In genomic region chr1:25677193-25677773, GRCh38 we compare ENCODE assay signal across 15 cellular contexts.
A peak's percentile ranks its signal among the peaks of the same experiment; 100 is the strongest.
DNase-seq lines count a peak whose midpoint lies in the region; ATAC-seq, FAIRE-seq and TF ChIP-seq lines count a peak whose summit lies in the region.
"Had no signal": no experiment of that assay in that cellular context is flagged by ENCODE, and none has a peak within 500 bp of the region (broad histone marks: within the 10 kb centered on the region; RNA-seq: fewer than 3 reads in every experiment).

No MANE protein-coding gene starts in this region.

- 86% methylated on average over 3 of the region's 6 CpGs for WGBS in right lobe of liver (ENCODE audit: insufficient coverage, low coverage, low lambda C conversion rate, missing lambda C conversion rate)
- WGBS in esophagus squamous epithelium, 2 donors, result 82 to 92% methylated on average over 6 of the region's 6 CpGs

- H3K27ac ChIP-seq in right lobe of liver, result no peak overlapping the region
- H3K27ac ChIP-seq in esophagus squamous epithelium, result no peak overlapping the region
- H3K27ac ChIP-seq: left lung, uterus had no signal

- H3K9me3 ChIP-seq in right lobe of liver, result no peaks in the 10 kb centered on the region
- H3K9me3 ChIP-seq in esophagus squamous epithelium, result no peaks in the 10 kb centered on the region
- H3K9me3 ChIP-seq: HAP-1, left lung, uterus had no signal

- intact Hi-C loops in activated CD4-positive, alpha-beta T cell treated with anti-CD3 and anti-CD28 coated beads, Interleukin-2, amount 10 ng/mL, durations not matched to agents 24 days and 14 days (cut with micrococcal nuclease), result loop anchor here (2.0 to 5.0 kb wide), 4 partner anchors 16 to 120 kb away; no protein-coding TSS in a partner anchor
- intact Hi-C loops in right lobe of liver (cut with DNase I) (no loop called here), esophagus squamous epithelium (cut with DNase I) (no loop called here)

- TF ChIP-seq POLR2A in GM12891 (IDR thresholded peaks at IDR 0.05; ENCODE audit: low read depth, low read length), result no peak
- no peak for TF ChIP-seq POLR2A in right lobe of liver (IDR thresholded peaks at IDR 0.05)
- TF ChIP-seq POLR2A in esophagus squamous epithelium (IDR thresholded peaks at IDR 0.05), result no peak

- no peak for DNase-seq in activated CD4-positive, alpha-beta T cell treated with anti-CD3 and anti-CD28 coated beads, Interleukin-2, amount 10 ng/mL, durations not matched to agents 24 days and 14 days
- DNase-seq in activated CD4-positive, alpha-beta T cell treated with anti-CD3 and anti-CD28 coated beads for 4 hours, result no peak
- no peak for DNase-seq in GM12891 (ENCODE audit: insufficient read length, low spot score)
- DNase-seq in activated T-cell treated with anti-CD3 and anti-CD28 coated beads, Interleukin-2, amount 50 U/mL, for 72 hours, result no peak
- DNase-seq in naive thymus-derived CD8-positive, alpha-beta T cell, result peak in 8 of 10 donors; percentile 19 to 78 (median 48)
- DNase-seq in right lobe of liver, result no peak
- no peak for DNase-seq in esophagus squamous epithelium (lab: John Stamatoyannopoulos, UW)
- DNase-seq: Calu3; left lung; small intestine; stimulated activated naive B cell treated with anti-CD40 and anti-IgM and Interleukin-4, amounts not matched to agents 10 μg/mL and 1 μg/mL and 100 μg/mL, for 72 hours; T-helper 9 cell; uterus had no signal

- TF ChIP-seq CTCF in right lobe of liver (IDR thresholded peaks at IDR 0.05) (no peak), esophagus squamous epithelium (IDR thresholded peaks at IDR 0.05) (no peak)

- peaks cover 59% of the 10 kb centered on the region for H3K4me1 Mint-ChIP-seq in activated CD4-positive, alpha-beta T cell treated with anti-CD3 and anti-CD28 coated beads, Interleukin-2, amount 10 ng/mL, durations not matched to agents 24 days and 14 days
- H3K4me1 Mint-ChIP-seq in activated T-cell treated with anti-CD3 and anti-CD28 coated beads, Interleukin-2, amount 50 U/mL, for 72 hours (ENCODE audit: low read depth), result peaks cover 69% of the 10 kb centered on the region
- H3K4me1 Mint-ChIP-seq in naive thymus-derived CD8-positive, alpha-beta T cell, result peaks cover 56 to 91% (median 82%) of the 10 kb centered on the region in 4 donors

- no peaks in the 10 kb centered on the region for H3K27me3 ChIP-seq in right lobe of liver
- H3K27me3 ChIP-seq in esophagus squamous epithelium, result no peaks in the 10 kb centered on the region
- H3K27me3 ChIP-seq: left lung, uterus had no signal

- no peak for ATAC-seq in activated T-cell treated with anti-CD3 and anti-CD28 coated beads, Interleukin-2, amount 50 U/mL, for 72 hours (replicated peaks in 1 of 2)
- peak; percentile 15 to 33 for ATAC-seq in naive thymus-derived CD8-positive, alpha-beta T cell
- ATAC-seq in right lobe of liver, result no peak
- no peak for ATAC-seq in HG03045 (IDR thresholded peaks at IDR 0.05; ENCODE audit: unreplicated experiment)

- H3K4me3 ChIP-seq in right lobe of liver, result no peak overlapping the region
- no peak overlapping the region for H3K4me3 ChIP-seq in esophagus squamous epithelium
- H3K4me3 ChIP-seq: HAP-1, left lung, uterus had no signal

- peaks cover 5% of the 10 kb centered on the region for H3K9me3 Mint-ChIP-seq in activated CD4-positive, alpha-beta T cell treated with anti-CD3 and anti-CD28 coated beads, Interleukin-2, amount 10 ng/mL, durations not matched to agents 24 days and 14 days
- no peaks in the 10 kb centered on the region for H3K9me3 Mint-ChIP-seq in activated T-cell treated with anti-CD3 and anti-CD28 coated beads, Interleukin-2, amount 50 U/mL, for 72 hours
- no peaks in the 10 kb centered on the region for H3K9me3 Mint-ChIP-seq in naive thymus-derived CD8-positive, alpha-beta T cell

- peaks cover 14% of the 10 kb centered on the region for H3K36me3 Mint-ChIP-seq in activated CD4-positive, alpha-beta T cell treated with anti-CD3 and anti-CD28 coated beads, Interleukin-2, amount 10 ng/mL, durations not matched to agents 24 days and 14 days (ENCODE audit: low read depth)
- H3K36me3 Mint-ChIP-seq in activated T-cell treated with anti-CD3 and anti-CD28 coated beads, Interleukin-2, amount 50 U/mL, for 72 hours (ENCODE audit: insufficient read depth in 2 of 2), result peaks cover 0 to 2% of the 10 kb centered on the region in 2 donors
- peaks cover 0 to 13% (median 7%) of the 10 kb centered on the region in 3 donors for H3K36me3 Mint-ChIP-seq in naive thymus-derived CD8-positive, alpha-beta T cell

- no peaks in the 10 kb centered on the region for H3K36me3 ChIP-seq in right lobe of liver
- H3K36me3 ChIP-seq in esophagus squamous epithelium, result no peaks in the 10 kb centered on the region
- H3K36me3 ChIP-seq: HAP-1, left lung, uterus had no signal

- peak overlapping the region; percentile 75 for H3K4me3 Mint-ChIP-seq in activated CD4-positive, alpha-beta T cell treated with anti-CD3 and anti-CD28 coated beads, Interleukin-2, amount 10 ng/mL, durations not matched to agents 24 days and 14 days
- H3K4me3 Mint-ChIP-seq in activated T-cell treated with anti-CD3 and anti-CD28 coated beads, Interleukin-2, amount 50 U/mL, for 72 hours, result peak overlapping the region; percentile 75 to 76
- H3K4me3 Mint-ChIP-seq in naive thymus-derived CD8-positive, alpha-beta T cell, result peak overlapping the region; percentile 58 to 91 (median 80)
- H3K4me3 Mint-ChIP-seq: stimulated activated naive B cell treated with anti-CD40 and anti-IgM and Interleukin-4, amounts not matched to agents 10 μg/mL and 1 μg/mL and 100 μg/mL, for 72 hours had no signal

- FAIRE-seq in GM12891 (lab: Jason Lieb, UNC), result peak; percentile 28
- FAIRE-seq: small intestine had no signal

- POLR2A ChIA-PET in naive thymus-derived CD8-positive, alpha-beta T cell (lab: Charles Lee), result interaction anchor here (0.5 to 5.2 kb wide), 20 partner anchors 9 to 247 kb away, joined by 3 to 66 read pairs (median 6); no protein-coding TSS in a partner anchor

- H3K27ac Mint-ChIP-seq in activated CD4-positive, alpha-beta T cell treated with anti-CD3 and anti-CD28 coated beads, Interleukin-2, amount 10 ng/mL, durations not matched to agents 24 days and 14 days, result peak overlapping the region; percentile 25
- no peak overlapping the region for H3K27ac Mint-ChIP-seq in activated T-cell treated with anti-CD3 and anti-CD28 coated beads, Interleukin-2, amount 50 U/mL, for 72 hours
- H3K27ac Mint-ChIP-seq in naive thymus-derived CD8-positive, alpha-beta T cell, result peak overlapping the region; percentile 90 to 98 (median 96)

- H3K27me3 Mint-ChIP-seq in activated CD4-positive, alpha-beta T cell treated with anti-CD3 and anti-CD28 coated beads, Interleukin-2, amount 10 ng/mL, durations not matched to agents 24 days and 14 days, result peaks cover 81% of the 10 kb centered on the region
- H3K27me3 Mint-ChIP-seq in activated T-cell treated with anti-CD3 and anti-CD28 coated beads, Interleukin-2, amount 50 U/mL, for 72 hours (ENCODE audit: low read depth), result peaks cover 23% of the 10 kb centered on the region
- H3K27me3 Mint-ChIP-seq in naive thymus-derived CD8-positive, alpha-beta T cell, result no peaks in the 10 kb centered on the region

- H3K4me1 ChIP-seq in right lobe of liver (peaks cover 0 to 33% (median 13%) of the 10 kb centered on the region in 4 donors), esophagus squamous epithelium (peaks cover 0 to 22% (median 9%) of the 10 kb centered on the region in 3 donors)
- H3K4me1 ChIP-seq: HAP-1, uterus had no signal

TF ChIP-seq in GM12891, 5 proteins besides CTCF, POLR2A, EP300 and RAD21:
- TF ChIP-seq POLR2AphosphoS5 (IDR thresholded peaks at IDR 0.05; ENCODE audit: low read depth, low read length), result no peak
- TF ChIP-seq TAF1 (IDR thresholded peaks at IDR 0.05; ENCODE audit: low read depth, low read length), result no peak
- TF ChIP-seq PAX5 (IDR thresholded peaks at IDR 0.05; ENCODE audit: insufficient read depth, low read length, severe bottlenecking), result no peak
- TF ChIP-seq POU2F2 (IDR thresholded peaks at IDR 0.05; ENCODE audit: low read depth, low read length), result no peak
- TF ChIP-seq SPI1 (IDR thresholded peaks at IDR 0.05; ENCODE audit: low read depth, low read length), result no peak

Comparison
In these comparisons a context has a peak if more than half of its experiments do, and no peak if none do; other contexts are left out.
1. DNase-seq: peak in naive thymus-derived CD8-positive, alpha-beta T cell (8 of 10); none in activated CD4-positive, alpha-beta T cell treated with anti-CD3 and anti-CD28 coated beads, Interleukin-2, amount 10 ng/mL, durations not matched to agents 24 days and 14 days (single experiment), activated CD4-positive, alpha-beta T cell treated with anti-CD3 and anti-CD28 coated beads for 4 hours (0 of 2), GM12891 (single experiment), activated T-cell treated with anti-CD3 and anti-CD28 coated beads, Interleukin-2, amount 50 U/mL, for 72 hours (0 of 2), right lobe of liver (0 of 3) and esophagus squamous epithelium (single experiment).
2. ATAC-seq: peak in naive thymus-derived CD8-positive, alpha-beta T cell (2 of 2); none in activated T-cell treated with anti-CD3 and anti-CD28 coated beads, Interleukin-2, amount 50 U/mL, for 72 hours (0 of 2), right lobe of liver (0 of 4) and HG03045 (single experiment).
3. Peak in every context shown above with its lines, with median percentiles within 50 percentile points of each other: H3K4me3 Mint-ChIP-seq.